ENCODE assay signal across 8 cellular contexts in the genomic region with DNA sequence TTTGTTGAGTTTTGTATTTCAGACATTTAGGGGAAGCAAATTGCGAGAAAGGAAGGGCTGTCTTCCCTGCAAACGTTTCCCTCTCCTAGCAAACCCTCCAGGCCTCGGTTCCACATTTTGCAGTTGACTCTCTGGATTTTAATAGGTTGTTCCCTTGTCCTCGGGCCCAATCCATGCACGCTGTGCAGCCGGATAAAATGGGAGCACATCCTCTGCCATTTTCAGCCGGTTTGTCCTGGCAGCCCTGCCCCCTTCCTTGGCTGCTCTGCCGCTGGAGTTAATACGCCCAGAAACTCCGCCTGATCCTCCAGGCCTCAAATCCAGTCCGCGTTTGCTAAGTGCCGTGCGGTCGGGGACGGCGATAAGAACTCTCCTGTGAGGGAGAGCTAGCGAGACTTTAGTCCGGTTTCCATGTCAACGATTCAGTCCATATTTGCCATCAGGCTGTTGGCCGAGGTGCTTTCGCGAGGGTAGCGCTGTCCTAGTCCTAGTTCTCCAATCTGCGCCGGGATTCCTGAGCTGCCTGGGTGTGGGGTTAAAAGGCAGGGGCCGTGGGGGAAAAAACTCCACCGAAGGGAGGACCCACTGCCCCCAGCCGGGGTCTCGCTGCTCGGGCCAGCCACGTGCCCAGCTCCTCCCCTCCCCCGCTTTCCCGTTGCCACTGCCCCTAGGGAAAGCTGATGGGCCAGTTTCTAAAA. TPM values are rescaled to one million over a fixed set of nuclear protein-coding genes. Genes with fewer than 3 reads are reported as not detected.
A peak's percentile ranks its signal among the peaks of the same experiment; 100 is the strongest.
DNase-seq lines count a peak whose midpoint lies in the region; ATAC-seq, FAIRE-seq and TF ChIP-seq lines count a peak whose summit lies in the region.

No MANE protein-coding gene starts in this region.

- H3K9me3 ChIP-seq in pancreas, result no peaks in the 10 kb centered on the region
- H3K9me3 ChIP-seq in thyroid gland, result no peaks in the 10 kb centered on the region

- H3K4me1 ChIP-seq in pancreas (peaks cover 14 to 39% (median 19%) of the 10 kb centered on the region in 3 donors), thyroid gland (peaks cover 26 to 38% of the 10 kb centered on the region in 2 donors)

- TF ChIP-seq CTCF in D721Med (IDR thresholded peaks at IDR 0.05; ENCODE audit: insufficient read depth, missing control alignments) (no peak), pancreas (IDR thresholded peaks at IDR 0.05) (no peak), thyroid gland (IDR thresholded peaks at IDR 0.05) (peak in 1 of 6 experiments; percentile 10)

- DNase-seq in D721Med (ENCODE audit: insufficient read length, low spot score) (peak; percentile 43), H7 (peak; percentile 89), NCI-H1436 (lab: John Stamatoyannopoulos, UW) (peak; percentile 93), T follicular helper cell (ENCODE audit: low read depth) (peak; percentile 86), cardiac septum (ENCODE audit: low spot score) (peak; percentile 96), pancreas (peak; percentile 88 to 95 (median 94)), thyroid gland (peak; percentile 96 to 97)

- no peaks in the 10 kb centered on the region for H3K36me3 ChIP-seq in H7 (replicated peaks; ENCODE audit: control insufficient read depth, insufficient read depth, low read length)
- H3K36me3 ChIP-seq in pancreas, result no peaks in the 10 kb centered on the region
- H3K36me3 ChIP-seq in thyroid gland, result no peaks in the 10 kb centered on the region

- H3K4me3 ChIP-seq in H7 (ENCODE audit: insufficient read depth, low read depth, low read length) (peak overlapping the region; percentile 53), pancreas (peak overlapping the region; percentile 29 to 60 (median 40)), thyroid gland (replicated peaks in 1 of 3) (peak overlapping the region; percentile 8 to 52 (median 25))

- H3K27me3 ChIP-seq in H7 (ENCODE audit: control insufficient read depth, insufficient read depth, low read length), result no peaks in the 10 kb centered on the region
- no peaks in the 10 kb centered on the region for H3K27me3 ChIP-seq in pancreas
- no peaks in the 10 kb centered on the region for H3K27me3 ChIP-seq in thyroid gland

- FAIRE-seq in D721Med (lab: Jason Lieb, UNC) (no peak), pancreas (lab: Jason Lieb, UNC) (peak; percentile 71)

- peak in 1 of 2 donors; percentile 77 for TF ChIP-seq POLR2A in thyroid gland (IDR thresholded peaks at IDR 0.05)

- peak; percentile 63 to 81 (median 72) for ATAC-seq in pancreas

- intact Hi-C loops in cardiac septum (cut with DNase I) (loop anchor here (5.0 kb wide), 1 partner anchor 49 kb away; no protein-coding TSS in a partner anchor), pancreas (cut with DNase I) (no loop called here), thyroid gland (cut with DNase I) (no loop called here)

- WGBS in adipose tissue, 3 donors, result 0% methylated on average over 34 of the region's 34 CpGs
- 0% methylated on average over 34 of the region's 34 CpGs for WGBS in pancreas, 2 donors
- 0 to 1% methylated on average over 28 to 34 of the region's 34 CpGs for WGBS in thyroid gland, 2 donors

- H3K27ac ChIP-seq in adipose tissue (ENCODE audit: low read depth, low read length) (peak overlapping the region; percentile 92), pancreas (peak overlapping the region; percentile 85 to 96 (median 93)), thyroid gland (peak overlapping the region; percentile 86 to 97 (median 94))

RNA-seq across cellular contexts. Expression of a gene that starts 2.9 kb away (rescaled TPM):
- total RNA-seq in H7 (2014; rRNA removed; shearing (Covaris generic)), result 45.5 and 59.5 TPM in 2 replicates
- polyA plus RNA-seq in adipose tissue, result 10 to 100 TPM; 12.2 to 22.8 (median 18.1) TPM
- total RNA-seq in cardiac septum, result 52.1 TPM
- total RNA-seq in pancreas, result 10 to 100 TPM; 24.0 to 39.9 (median 27.4) TPM
- 10 to 100 TPM; 14.8 to 18.5 TPM for polyA plus RNA-seq in pancreas
- 10 to 100 TPM; 44.1 to 97.3 (median 78.4) TPM for total RNA-seq in thyroid gland

Comparison
In these comparisons a context has a peak if more than half of its experiments do, and no peak if none do; other contexts are left out.
1. Peak in every context shown above with its lines: DNase-seq, ATAC-seq, H3K4me3 ChIP-seq and H3K27ac ChIP-seq.
2. DNase-seq: peak in every context shown above with its lines; median percentile 96 in thyroid gland; 96 in cardiac septum; 94 in pancreas; 93 in NCI-H1436; 89 in H7; 86 in T follicular helper cell; 43 in D721Med.